32 cellular contexts compared by ENCODE assay signal in genomic region chr11:127115844-127116243, GRCh38.
"Had no signal": no experiment of that assay in that cellular context is flagged by ENCODE, and none has a peak within 500 bp of the region (broad histone marks: within the 10 kb centered on the region; RNA-seq: fewer than 3 reads in every experiment).

No MANE protein-coding gene starts in this region.

- H3K4me3 ChIP-seq: adrenal gland, ascending aorta, body of pancreas, breast epithelium, cardiac muscle cell had no signal

- H3K4me1 ChIP-seq: adrenal gland, ascending aorta, breast epithelium had no signal

- DNase-seq: activated effector memory CD4-positive, alpha-beta T cell treated with anti-CD3 and anti-CD28 coated beads, Interleukin-2, amount 50 U/mL, for 16 hours; activated effector memory CD4-positive, alpha-beta T cell treated with Interleukin-2 at 50 U/mL for 16 hours; activated gamma-delta T cell; activated gamma-delta T cell treated with Interleukin-2 at 50 U/mL for 16 hours; activated naive CD4-positive, alpha-beta T cell; activated naive CD4-positive, alpha-beta T cell treated with anti-CD3 and anti-CD28 coated beads for 36 hours; activated naive CD4-positive, alpha-beta T cell treated with anti-CD3 and anti-CD28 coated beads, Interleukin-2, amount 10 ng/mL, durations not matched to agents 7 days and 5 days; activated naive CD4-positive, alpha-beta T cell treated with anti-CD3 and anti-CD28 coated beads, Interleukin-2, amount 50 U/mL, for 16 hours; activated naive CD4-positive, alpha-beta T cell treated with Interleukin-2 at 50 U/mL for 16 hours; activated naive CD8-positive, alpha-beta T cell treated with anti-CD3 and anti-CD28 coated beads for 36 hours; activated naive CD8-positive, alpha-beta T cell treated with anti-CD3 and anti-CD28 coated beads, Interleukin-2, amount 10 ng/mL, durations not matched to agents 7 days and 5 days; activated naive CD8-positive, alpha-beta T cell treated with anti-CD3 and anti-CD28 coated beads, Interleukin-2, amount 50 U/mL, for 24 hours; activated T-cell treated with anti-CD3 and anti-CD28 coated beads, Interleukin-2, amount 50 U/mL, for 1 hour; activated T-cell treated with anti-CD3 and anti-CD28 coated beads, Interleukin-2, amount 50 U/mL, for 24 hours; activated T-cell treated with anti-CD3 and anti-CD28 coated beads, Interleukin-2, amount 50 U/mL, for 4 hours; activated T-cell treated with anti-CD3 and anti-CD28 coated beads, Interleukin-2, amount 50 U/mL, for 48 hours; activated T-cell treated with anti-CD3 and anti-CD28 coated beads, Interleukin-2, amount 50 U/mL, for 72 hours; adrenal gland; amniotic stem cell; amygdala; anterior cingulate cortex; aorta; body of pancreas; brain microvascular endothelial cell; caudate nucleus; central memory CD4-positive, alpha-beta T cell; cerebellar nuclear complex had no signal

- H3K9me3 ChIP-seq: adrenal gland, ascending aorta, body of pancreas, breast epithelium had no signal

- H3K27me3 ChIP-seq: adrenal gland, ascending aorta, body of pancreas, brain microvascular endothelial cell, breast epithelium, cardiac muscle cell had no signal

- ATAC-seq: activated naive CD4-positive, alpha-beta T cell treated with anti-CD3 and anti-CD28 coated beads, Interleukin-2, amount 50 U/mL, for 72 hours; activated naive CD8-positive, alpha-beta T cell treated with anti-CD3 and anti-CD28 coated beads, Interleukin-2, amount 50 U/mL, for 24 hours; activated T-cell treated with anti-CD3 and anti-CD28 coated beads, Interleukin-2, amount 50 U/mL, for 4 hours; activated T-cell treated with anti-CD3 and anti-CD28 coated beads, Interleukin-2, amount 50 U/mL, for 72 hours; activated T-helper 17 cell treated with anti-CD3 and anti-CD28 coated beads, Interleukin-2, amount 50 U/mL, for 72 hours; body of pancreas had no signal

- H3K27ac ChIP-seq: adrenal gland, ascending aorta, brain microvascular endothelial cell, breast epithelium, cardiac muscle cell had no signal

- H3K36me3 ChIP-seq: adrenal gland, ascending aorta, brain microvascular endothelial cell, breast epithelium, cardiac muscle cell had no signal
